ENCODE assay signal across 24 cellular contexts in the genomic region with DNA sequence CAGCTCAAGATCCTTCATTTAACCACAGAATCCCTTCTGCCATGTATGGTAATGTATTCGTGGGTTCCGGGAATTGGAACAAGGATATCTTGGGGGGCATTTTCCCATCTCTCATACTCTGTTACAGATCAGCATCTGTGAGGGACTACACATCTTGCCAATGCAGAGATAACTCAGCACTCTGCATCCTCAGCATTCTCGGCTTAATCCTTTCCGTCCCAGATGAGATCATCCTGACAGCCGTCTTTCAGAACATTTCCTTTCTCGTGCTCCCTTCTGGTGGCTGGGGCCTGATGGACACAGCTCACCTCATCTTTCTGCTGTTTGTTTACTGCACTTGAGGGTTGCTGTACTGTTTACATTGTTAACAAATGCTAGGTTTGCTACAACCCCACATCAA. TPM values are rescaled to one million over a fixed set of nuclear protein-coding genes. Genes with fewer than 3 reads are reported as not detected.
DNase-seq lines count a peak whose midpoint lies in the region; ATAC-seq, FAIRE-seq and TF ChIP-seq lines count a peak whose summit lies in the region.
"Had no signal": no experiment of that assay in that cellular context is flagged by ENCODE, and none has a peak within 500 bp of the region (broad histone marks: within the 10 kb centered on the region; RNA-seq: fewer than 3 reads in every experiment).

No MANE protein-coding gene starts in this region.

- no peak for TF ChIP-seq RAD21 in HepG2 (CRISPR knock-in tag; IDR thresholded peaks at IDR 0.05)

- no peaks in the 10 kb centered on the region for H3K79me2 ChIP-seq in HepG2 (ENCODE audit: insufficient read depth, low read length)

- peak overlapping the region; percentile 47 for H2AFZ ChIP-seq in HepG2 (ENCODE audit: low read length)

- no peaks in the 10 kb centered on the region for H3K36me3 ChIP-seq in HepG2 (replicated peaks in 1 of 2; ENCODE audit: control insufficient read depth in 1 of 2, insufficient read depth in 2 of 2, low read length in 2 of 2)
- no peaks in the 10 kb centered on the region for H3K36me3 ChIP-seq in right lobe of liver
- no peaks in the 10 kb centered on the region for H3K36me3 ChIP-seq in kidney (ENCODE audit: control insufficient read depth in 1 of 2, insufficient read depth in 2 of 2, low read length in 2 of 2)
- H3K36me3 ChIP-seq: BLaER1 had no signal

- BruUV-seq in HepG2 (replicated peaks; lab: Mats Ljungman, UMichigan): no TSS peak

- H3K4me1 Mint-ChIP-seq in stimulated activated effector memory CD8-positive, alpha-beta T cell treated with anti-CD3 and anti-CD28 coated beads, Interleukin-12 subunit alpha, Interleukin-12 subunit beta, amount 100 ng/mL, for 72 hours: peaks cover 5% of the 10 kb centered on the region
- H3K4me1 Mint-ChIP-seq: IgD-negative memory B cell had no signal

- H3K27ac ChIP-seq in HepG2 (ENCODE audit: extremely low read length, insufficient read depth, low read length) (no peak overlapping the region), right lobe of liver (no peak overlapping the region), kidney (ENCODE audit: low read depth in 2 of 2, low read length in 2 of 2) (no peak overlapping the region)
- H3K27ac ChIP-seq: BLaER1, RWPE1 had no signal

- no peak overlapping the region for H3K4me3 Mint-ChIP-seq in stimulated activated effector memory CD8-positive, alpha-beta T cell treated with anti-CD3 and anti-CD28 coated beads, Interleukin-12 subunit alpha, Interleukin-12 subunit beta, amount 100 ng/mL, for 72 hours
- H3K4me3 Mint-ChIP-seq: CD8-positive, alpha-beta T cell; IgD-negative memory B cell had no signal

- H3K4me3 ChIP-seq in HepG2 (replicated peaks in 1 of 3; ENCODE audit: insufficient read depth in 1 of 3, low read depth in 2 of 3, low read length in 3 of 3): no peak overlapping the region
- no peak overlapping the region for H3K4me3 ChIP-seq in right lobe of liver
- H3K4me3 ChIP-seq in kidney (ENCODE audit: low read length in 2 of 2): no peak overlapping the region
- H3K4me3 ChIP-seq: BLaER1 had no signal

- H3K36me3 Mint-ChIP-seq in stimulated activated effector memory CD8-positive, alpha-beta T cell treated with anti-CD3 and anti-CD28 coated beads, Interleukin-12 subunit alpha, Interleukin-12 subunit beta, amount 100 ng/mL, for 72 hours: no peaks in the 10 kb centered on the region
- H3K36me3 Mint-ChIP-seq: CD8-positive, alpha-beta T cell had no signal

- peaks cover 5% of the 10 kb centered on the region for H3K9me3 Mint-ChIP-seq in stimulated activated effector memory CD8-positive, alpha-beta T cell treated with anti-CD3 and anti-CD28 coated beads, Interleukin-12 subunit alpha, Interleukin-12 subunit beta, amount 100 ng/mL, for 72 hours
- H3K9me3 Mint-ChIP-seq: CD8-positive, alpha-beta T cell had no signal

- H3K9ac ChIP-seq in HepG2 (ENCODE audit: insufficient read depth, low read depth, low read length) (no peak overlapping the region), kidney (ENCODE audit: low read length in 2 of 2) (no peak overlapping the region)
- H3K9ac ChIP-seq: BLaER1 had no signal

- ATAC-seq in HepG2: no peak
- ATAC-seq in right lobe of liver: no peak
- ATAC-seq in stimulated activated effector memory CD8-positive, alpha-beta T cell treated with anti-CD3 and anti-CD28 coated beads, Interleukin-12 subunit alpha, Interleukin-12 subunit beta, amount 100 ng/mL, for 72 hours: no peak
- ATAC-seq: CD8-positive, alpha-beta T cell; HCT116; PC-3 had no signal

- in situ Hi-C loops in HepG2 (cut with HindIII; ENCODE audit: extremely low pct_ligation_motif_present, low pct_unique_long_range_greater_than_20kb): no loop called here

- TF ChIP-seq EP300 in HepG2 (IDR thresholded peaks at IDR 0.05; ENCODE audit: low read depth in 2 of 2, low read length in 2 of 2) (no peak), HepG2 (CRISPR knock-in tag; IDR thresholded peaks at IDR 0.05; ENCODE audit: borderline replicate concordance) (no peak)

- H3K27me3 ChIP-seq in HepG2 (ENCODE audit: control insufficient read depth in 1 of 2, insufficient read depth in 2 of 2, low read length in 2 of 2): peaks cover 4 to 8% of the 10 kb centered on the region in 2 experiments; a peak in 2 of 5 replicates
- H3K27me3 ChIP-seq in right lobe of liver: no peaks in the 10 kb centered on the region
- H3K27me3 ChIP-seq: BLaER1 had no signal

- no peak for DNase-seq in HepG2 (ENCODE audit: low spot score)
- no peak for DNase-seq in right lobe of liver
- peak; percentile 62 for DNase-seq in amniotic epithelial cell (ENCODE audit: low read depth)
- peak; percentile 0 for DNase-seq in kidney
- DNase-seq in stimulated activated effector memory CD8-positive, alpha-beta T cell treated with anti-CD3 and anti-CD28 coated beads, Interleukin-12 subunit alpha, Interleukin-12 subunit beta, amount 100 ng/mL, for 72 hours (ENCODE audit: low spot score in 2 of 2): no peak
- no peak for DNase-seq in NCI-H226
- DNase-seq in NCI-H1694 (lab: John Stamatoyannopoulos, UW): no peak
- no peak for DNase-seq in NCI-H774 (lab: John Stamatoyannopoulos, UW)
- DNase-seq: CD8-positive, alpha-beta T cell; DMS79 treated with DMSO at 0.1 percent for 48 hours; GOT3; NCI-H1092 treated with DMSO at 0.1 percent for 48 hours; NCI-H146; NCI-H345; NCI-H69; PC-3; SIG-M5 had no signal

- intact Hi-C loops in HepG2 (cut with micrococcal nuclease; ENCODE audit: unreplicated experiment) (no loop called here), right lobe of liver (cut with DNase I) (no loop called here), kidney (cut with DNase I) (no loop called here)

- TF ChIP-seq POLR2A in HepG2 (IDR thresholded peaks at IDR 0.05; ENCODE audit: insufficient read depth in 1 of 2, low read depth in 2 of 2, low read length in 2 of 2) (no peak), right lobe of liver (IDR thresholded peaks at IDR 0.05) (no peak)

- TF ChIP-seq CTCF in HepG2 (CRISPR knock-in tag; IDR thresholded peaks at IDR 0.05): no peak
- TF ChIP-seq CTCF in right lobe of liver (IDR thresholded peaks at IDR 0.05): no peak
- no peak for TF ChIP-seq CTCF in kidney (IDR thresholded peaks at IDR 0.05; ENCODE audit: borderline replicate concordance, extremely low read depth, insufficient read depth)

- H3K27ac Mint-ChIP-seq in stimulated activated effector memory CD8-positive, alpha-beta T cell treated with anti-CD3 and anti-CD28 coated beads, Interleukin-12 subunit alpha, Interleukin-12 subunit beta, amount 100 ng/mL, for 72 hours: peak overlapping the region; percentile 58
- H3K27ac Mint-ChIP-seq: CD8-positive, alpha-beta T cell had no signal

- CTCF ChIA-PET in HepG2 (lab: Yijun Ruan, JAX; ENCODE audit: low intra/inter-chr PET ratio, low total read pairs): no interaction called here

- H3K4me2 ChIP-seq in HepG2 (ENCODE audit: low read depth, low read length): no peak overlapping the region
- H3K4me2 ChIP-seq: BLaER1 had no signal

- WGBS in HepG2 (ENCODE audit: low lambda C conversion rate): 51% methylated on average over 6 of the region's 6 CpGs
- 92% methylated on average over 6 of the region's 6 CpGs for WGBS in right lobe of liver (ENCODE audit: insufficient coverage, low coverage, low lambda C conversion rate, missing lambda C conversion rate)

- no peaks in the 10 kb centered on the region for H4K20me1 ChIP-seq in HepG2 (ENCODE audit: insufficient read depth, low read length)
- H4K20me1 ChIP-seq: BLaER1 had no signal

- POLR2A ChIA-PET in HepG2 (lab: Yijun Ruan, JAX): interaction anchor here (2.2 kb wide), 1 partner anchor 8 kb away, joined by 7 read pairs; no protein-coding TSS in a partner anchor

- H3K4me1 ChIP-seq in HepG2 (ENCODE audit: insufficient read depth, low read length) (peaks cover 66% of the 10 kb centered on the region), right lobe of liver (no peaks in the 10 kb centered on the region), kidney (ENCODE audit: control insufficient read depth in 1 of 2, insufficient read depth in 1 of 2, low read depth in 1 of 2, low read length in 2 of 2) (peaks cover 0 to 3% of the 10 kb centered on the region in 2 donors)

- H3K9me3 ChIP-seq in HepG2 (ENCODE audit: low read length): no peaks in the 10 kb centered on the region
- H3K9me3 ChIP-seq in right lobe of liver: no peaks in the 10 kb centered on the region
- H3K9me3 ChIP-seq in kidney (ENCODE audit: control insufficient read depth in 1 of 2, low read length in 2 of 2): no peaks in the 10 kb centered on the region

- FAIRE-seq in HepG2 (lab: Jason Lieb, UNC) (no peak), kidney (lab: Jason Lieb, UNC) (no peak)
- FAIRE-seq: A204.1, D721Med, HTR-8/SVneo had no signal

RNA-seq across cellular contexts. Expression of gene FKBP6, which starts 25.3 kb away (rescaled TPM):
- total RNA-seq in HepG2 (2016; rRNA removed; fragmentation: Illumina TruSeq; extraction: Trizol) (0.13 and 0.20 TPM in 2 replicates), right lobe of liver (not detected), kidney (0.13 TPM)
- not detected in 2 replicates for total RNA-seq in HepG2 (2016; cell fraction: cytosol; rRNA removed; fragmentation: Illumina TruSeq; extraction: Trizol; ENCODE audit: low read depth)
- total RNA-seq in HepG2 (2016; cell fraction: insoluble cytoplasmic fraction; rRNA removed; fragmentation: Illumina TruSeq; extraction: Trizol): 0.15 and 0.16 TPM in 2 replicates
- total RNA-seq in HepG2 (2016; cell fraction: membrane; rRNA removed; fragmentation: Illumina TruSeq; extraction: Trizol): 0.17 and 0.22 TPM in 2 replicates
- 0.22 TPM in 1 of 2 replicates, not detected in the other for total RNA-seq in HepG2 (2016; cell fraction: nucleus; rRNA removed; fragmentation: Illumina TruSeq; extraction: Trizol)
- polyA plus RNA-seq in HepG2 (2011; rRNA removed) (0.07 and 0.09 TPM in 2 replicates), kidney (ENCODE audit: insufficient read depth, low read depth, low replicate concordance) (not detected)
- 0.07 and 0.09 TPM in 2 replicates for polyA plus RNA-seq in HepG2 (2011; cell fraction: cytosol; rRNA removed)
- 0.08 TPM in 1 of 2 replicates, not detected in the other for polyA plus RNA-seq in HepG2 (2011; cell fraction: nucleus; rRNA removed)
- 0.07 and 0.12 TPM in 2 replicates for polyA plus RNA-seq in HepG2 (2012)
- not detected in 2 replicates for polyA plus RNA-seq in HepG2 (2016; cell fraction: cytosol; fragmentation: Illumina TruSeq; extraction: Trizol; ENCODE audit: low read depth)
- 0.21 and 0.26 TPM in 2 replicates for polyA plus RNA-seq in HepG2 (2016; cell fraction: insoluble cytoplasmic fraction; fragmentation: Illumina TruSeq; extraction: Trizol; ENCODE audit: low read depth)
- 0.10 TPM in 1 of 2 replicates, not detected in the other for polyA plus RNA-seq in HepG2 (2016; cell fraction: membrane; fragmentation: Illumina TruSeq; extraction: Trizol; ENCODE audit: low read depth)
- 0.49 TPM in 1 of 2 replicates, not detected in the other for polyA plus RNA-seq in HepG2 (2016; cell fraction: nucleus; fragmentation: Illumina TruSeq; extraction: Trizol; ENCODE audit: insufficient read depth, low read depth)
- polyA minus RNA-seq in HepG2 (2011; rRNA and poly(A)+ RNA removed; ENCODE audit: low replicate concordance): 0.10 TPM in 1 of 2 replicates, not detected in the other
- not detected in 2 replicates for polyA minus RNA-seq in HepG2 (2011; cell fraction: cytosol; rRNA and poly(A)+ RNA removed)
- 0.13 TPM in 1 of 2 replicates, not detected in the other for polyA minus RNA-seq in HepG2 (2011; cell fraction: nucleus; rRNA and poly(A)+ RNA removed)
- total RNA-seq: CD8-positive, alpha-beta T cell; PC-3 had no signal
- polyA plus RNA-seq: IgD-negative memory B cell had no signal

RNA-seq across cellular contexts. Expression of gene TRIM50, which starts 25.4 kb away (rescaled TPM):
- total RNA-seq in HepG2 (2016; rRNA removed; fragmentation: Illumina TruSeq; extraction: Trizol): 21.1 and 24.5 TPM in 2 replicates
- total RNA-seq in HepG2 (2016; cell fraction: cytosol; rRNA removed; fragmentation: Illumina TruSeq; extraction: Trizol; ENCODE audit: low read depth): 3.9 and 4.9 TPM in 2 replicates
- total RNA-seq in HepG2 (2016; cell fraction: insoluble cytoplasmic fraction; rRNA removed; fragmentation: Illumina TruSeq; extraction: Trizol): 16.1 and 26.1 TPM in 2 replicates
- 9.4 and 10.8 TPM in 2 replicates for total RNA-seq in HepG2 (2016; cell fraction: membrane; rRNA removed; fragmentation: Illumina TruSeq; extraction: Trizol)
- 23.9 and 26.7 TPM in 2 replicates for total RNA-seq in HepG2 (2016; cell fraction: nucleus; rRNA removed; fragmentation: Illumina TruSeq; extraction: Trizol)
- 4.2 and 5.4 TPM in 2 replicates for polyA plus RNA-seq in HepG2 (2011; rRNA removed)
- 1.6 and 3.8 TPM in 2 replicates for polyA plus RNA-seq in HepG2 (2011; cell fraction: cytosol; rRNA removed)
- 33.8 and 40.4 TPM in 2 replicates for polyA plus RNA-seq in HepG2 (2011; cell fraction: nucleus; rRNA removed)
- 3.0 TPM in 2 replicates for polyA plus RNA-seq in HepG2 (2012)
- polyA plus RNA-seq in HepG2 (2016; cell fraction: cytosol; fragmentation: Illumina TruSeq; extraction: Trizol; ENCODE audit: low read depth): 4.1 and 4.2 TPM in 2 replicates
- 19.1 and 25.4 TPM in 2 replicates for polyA plus RNA-seq in HepG2 (2016; cell fraction: insoluble cytoplasmic fraction; fragmentation: Illumina TruSeq; extraction: Trizol; ENCODE audit: low read depth)
- 6.7 and 7.5 TPM in 2 replicates for polyA plus RNA-seq in HepG2 (2016; cell fraction: membrane; fragmentation: Illumina TruSeq; extraction: Trizol; ENCODE audit: low read depth)
- polyA plus RNA-seq in HepG2 (2016; cell fraction: nucleus; fragmentation: Illumina TruSeq; extraction: Trizol; ENCODE audit: insufficient read depth, low read depth): 87.0 and 93.3 TPM in 2 replicates
- polyA minus RNA-seq in HepG2 (2011; rRNA and poly(A)+ RNA removed; ENCODE audit: low replicate concordance): 7.4 TPM in 1 of 2 replicates, not detected in the other
- polyA minus RNA-seq in HepG2 (2011; cell fraction: cytosol; rRNA and poly(A)+ RNA removed): 0.99 and 1.8 TPM in 2 replicates
- 4.5 and 4.7 TPM in 2 replicates for polyA minus RNA-seq in HepG2 (2011; cell fraction: nucleus; rRNA and poly(A)+ RNA removed)
- under 1 TPM in 2 of 6 experiments, not detected in 4; 0.11 to 0.56 TPM for total RNA-seq in right lobe of liver
- total RNA-seq in kidney: 0.19 TPM
- 14.0 TPM for polyA plus RNA-seq in kidney (ENCODE audit: insufficient read depth, low read depth, low replicate concordance)
- total RNA-seq: CD8-positive, alpha-beta T cell; PC-3 had no signal
- polyA plus RNA-seq: IgD-negative memory B cell had no signal

RNA-seq across cellular contexts. Expression of gene NSUN5, which starts 44.6 kb away (rescaled TPM):
- total RNA-seq in HepG2 (2016; rRNA removed; fragmentation: Illumina TruSeq; extraction: Trizol) (31.6 and 35.8 TPM in 2 replicates), right lobe of liver (10 to 100 TPM in 2 of 6 experiments, 1 to 10 TPM in 4; 7.5 to 16.8 (median 9.2) TPM), kidney (25.8 TPM)
- total RNA-seq in HepG2 (2016; cell fraction: cytosol; rRNA removed; fragmentation: Illumina TruSeq; extraction: Trizol; ENCODE audit: low read depth): 10.1 and 11.8 TPM in 2 replicates
- total RNA-seq in HepG2 (2016; cell fraction: insoluble cytoplasmic fraction; rRNA removed; fragmentation: Illumina TruSeq; extraction: Trizol): 29.5 and 34.7 TPM in 2 replicates
- 13.4 TPM in 2 replicates for total RNA-seq in HepG2 (2016; cell fraction: membrane; rRNA removed; fragmentation: Illumina TruSeq; extraction: Trizol)
- total RNA-seq in HepG2 (2016; cell fraction: nucleus; rRNA removed; fragmentation: Illumina TruSeq; extraction: Trizol): 16.9 and 26.1 TPM in 2 replicates
- polyA plus RNA-seq in HepG2 (2011; rRNA removed) (19.9 and 24.9 TPM in 2 replicates), kidney (ENCODE audit: insufficient read depth, low read depth, low replicate concordance) (24.2 TPM)
- 16.1 and 23.4 TPM in 2 replicates for polyA plus RNA-seq in HepG2 (2011; cell fraction: cytosol; rRNA removed)
- 56.5 and 64.5 TPM in 2 replicates for polyA plus RNA-seq in HepG2 (2011; cell fraction: nucleus; rRNA removed)
- 12.2 and 20.8 TPM in 2 replicates for polyA plus RNA-seq in HepG2 (2012)
- 5.4 and 6.5 TPM in 2 replicates for polyA plus RNA-seq in HepG2 (2016; cell fraction: cytosol; fragmentation: Illumina TruSeq; extraction: Trizol; ENCODE audit: low read depth)
- 20.2 and 26.2 TPM in 2 replicates for polyA plus RNA-seq in HepG2 (2016; cell fraction: insoluble cytoplasmic fraction; fragmentation: Illumina TruSeq; extraction: Trizol; ENCODE audit: low read depth)
- 5.5 and 7.3 TPM in 2 replicates for polyA plus RNA-seq in HepG2 (2016; cell fraction: membrane; fragmentation: Illumina TruSeq; extraction: Trizol; ENCODE audit: low read depth)
- polyA plus RNA-seq in HepG2 (2016; cell fraction: nucleus; fragmentation: Illumina TruSeq; extraction: Trizol; ENCODE audit: insufficient read depth, low read depth): 42.6 and 43.8 TPM in 2 replicates
- polyA minus RNA-seq in HepG2 (2011; rRNA and poly(A)+ RNA removed; ENCODE audit: low replicate concordance): 41.4 and 43.7 TPM in 2 replicates
- 12.9 and 15.0 TPM in 2 replicates for polyA minus RNA-seq in HepG2 (2011; cell fraction: cytosol; rRNA and poly(A)+ RNA removed)
- polyA minus RNA-seq in HepG2 (2011; cell fraction: nucleus; rRNA and poly(A)+ RNA removed): 13.0 and 19.8 TPM in 2 replicates

Comparison
In these comparisons a context has a peak if more than half of its experiments do, and no peak if none do; other contexts are left out.
1. DNase-seq: peak in amniotic epithelial cell (single experiment) and kidney (single experiment); none in HepG2 (single experiment), right lobe of liver (0 of 3), stimulated activated effector memory CD8-positive, alpha-beta T cell treated with anti-CD3 and anti-CD28 coated beads, Interleukin-12 subunit alpha, Interleukin-12 subunit beta, amount 100 ng/mL, for 72 hours (0 of 2), NCI-H226 (single experiment), NCI-H1694 (single experiment) and NCI-H774 (single experiment).